In the genomic region with DNA sequence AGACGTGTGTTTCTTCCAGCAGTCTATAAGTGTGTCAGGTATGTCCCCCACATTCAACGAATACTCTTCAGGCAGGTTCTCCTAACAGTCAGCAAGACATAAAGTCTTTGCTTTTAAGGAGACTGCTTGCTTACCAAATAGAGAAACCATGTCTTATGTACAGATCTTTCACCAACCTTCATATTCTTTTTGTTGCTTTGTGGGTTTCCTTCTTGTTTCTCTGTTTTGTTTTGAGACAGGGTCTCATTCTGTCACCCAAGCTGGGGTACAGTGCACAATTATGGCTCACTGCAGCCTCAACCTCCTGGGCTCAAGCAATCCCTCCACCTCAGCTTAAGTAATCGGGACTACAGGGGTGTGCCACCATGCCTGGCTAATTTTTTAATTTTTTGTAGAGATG, we compare ENCODE assay signal across 24 cellular contexts. TPM values are rescaled to one million over a fixed set of nuclear protein-coding genes. Genes with fewer than 3 reads are reported as not detected.
DNase-seq lines count a peak whose midpoint lies in the region; ATAC-seq, FAIRE-seq and TF ChIP-seq lines count a peak whose summit lies in the region.
"Had no signal": no experiment of that assay in that cellular context is flagged by ENCODE, and none has a peak within 500 bp of the region (broad histone marks: within the 10 kb centered on the region; RNA-seq: fewer than 3 reads in every experiment).

No MANE protein-coding gene starts in this region.

- H3K36me3 Mint-ChIP-seq in stimulated activated effector memory CD8-positive, alpha-beta T cell treated with anti-CD3 and anti-CD28 coated beads, Interleukin-12 subunit alpha, Interleukin-12 subunit beta, amount 100 ng/mL, for 72 hours, result peaks cover 5% of the 10 kb centered on the region

- peaks cover 8% of the 10 kb centered on the region for H3K79me2 ChIP-seq in GM12878 (ENCODE audit: control insufficient read depth, insufficient read depth, low read length)

- RAD21 ChIA-PET in GM12878 (lab: Charles Lee; ENCODE audit: unreplicated experiment), result no interaction called here

- TF ChIP-seq EP300 in GM12878 (IDR thresholded peaks at IDR 0.05; ENCODE audit: borderline replicate concordance in 1 of 2, control insufficient read depth in 1 of 2, low read depth in 2 of 2, low read length in 2 of 2), result no peak

- H3K9me3 ChIP-seq in GM12878 (replicated peaks; ENCODE audit: control insufficient read depth, insufficient read depth, low read length), result no peaks in the 10 kb centered on the region
- no peaks in the 10 kb centered on the region for H3K9me3 ChIP-seq in tibial artery
- H3K9me3 ChIP-seq: BLaER1, Caco-2 had no signal

- peak overlapping the region; percentile 69 for H3K4me2 ChIP-seq in GM12878 (ENCODE audit: control insufficient read depth, insufficient read depth)
- H3K4me2 ChIP-seq: BLaER1, KMS-11 had no signal

- intact Hi-C loops in GM12878 (cut with micrococcal nuclease; ENCODE audit: unreplicated experiment), result no loop called here
- intact Hi-C loops in tibial artery (cut with DNase I; ENCODE audit: low total_unique reads), result no loop called here

- CTCF ChIA-PET in GM12878 (lab: Yijun Ruan, JAX), result no interaction called here

- no peaks in the 10 kb centered on the region for H3K9me3 Mint-ChIP-seq in stimulated activated effector memory CD8-positive, alpha-beta T cell treated with anti-CD3 and anti-CD28 coated beads, Interleukin-12 subunit alpha, Interleukin-12 subunit beta, amount 100 ng/mL, for 72 hours
- H3K9me3 Mint-ChIP-seq: CD4-positive, alpha-beta memory T cell had no signal

- H3K36me3 ChIP-seq in GM12878 (ENCODE audit: control insufficient read depth in 2 of 2, insufficient read depth in 2 of 2, low read length in 1 of 2) (no peaks in the 10 kb centered on the region; a peak in 1 of 4 replicates), tibial artery (no peaks in the 10 kb centered on the region)

- TF ChIP-seq CTCF in GM12878 (IDR thresholded peaks at IDR 0.05 in 2 of 3, conservative IDR thresholded peaks at IDR 0.05 in 1 of 3; ENCODE audit: control insufficient read depth in 2 of 3, extremely low read depth in 1 of 3, insufficient read depth in 1 of 3, low read depth in 3 of 3, low read length in 3 of 3) (no peak), tibial artery (IDR thresholded peaks at IDR 0.05) (no peak)

- H3K9ac ChIP-seq in GM12878 (ENCODE audit: control insufficient read depth, insufficient read depth, low read length), result no peak overlapping the region
- H3K9ac ChIP-seq: BLaER1, KMS-11 had no signal

- peaks cover 4% of the 10 kb centered on the region for H4K20me1 ChIP-seq in GM12878 (ENCODE audit: control insufficient read depth, insufficient read depth)

- ATAC-seq in GM21390 (IDR thresholded peaks at IDR 0.05; ENCODE audit: unreplicated experiment) (peak; percentile 49), HG02870 (IDR thresholded peaks at IDR 0.05; ENCODE audit: unreplicated experiment) (peak; percentile 49), GM12878 (peak; percentile 17; the same call in 2 of the 3 replicates), GM19467 (IDR thresholded peaks at IDR 0.05; ENCODE audit: unreplicated experiment) (no peak)
- peak; percentile 44 for ATAC-seq in stimulated activated effector memory CD8-positive, alpha-beta T cell treated with anti-CD3 and anti-CD28 coated beads, Interleukin-12 subunit alpha, Interleukin-12 subunit beta, amount 100 ng/mL, for 72 hours
- ATAC-seq: Panc1, SK-N-SH treated with all-trans-retinoic acid at 6 μM for 48 hours had no signal

- no peak overlapping the region for H3K27ac Mint-ChIP-seq in stimulated activated effector memory CD8-positive, alpha-beta T cell treated with anti-CD3 and anti-CD28 coated beads, Interleukin-12 subunit alpha, Interleukin-12 subunit beta, amount 100 ng/mL, for 72 hours

- no peaks in the 10 kb centered on the region for H3K27me3 ChIP-seq in GM12878 (replicated peaks in 1 of 2; ENCODE audit: control insufficient read depth in 2 of 2, insufficient read depth in 2 of 2, low read length in 1 of 2)
- H3K27me3 ChIP-seq in tibial artery, result no peaks in the 10 kb centered on the region
- H3K27me3 ChIP-seq: BLaER1 had no signal

- FAIRE-seq in GM12878 (lab: Jason Lieb, UNC) (no peak), RCC 7860 (lab: Jason Lieb, UNC) (no peak)
- FAIRE-seq: GM12891 had no signal

- H3K27ac ChIP-seq in GM12878 (ENCODE audit: control insufficient read depth, insufficient read depth) (0 out of 2 replicates have a peak overlapping the region, but pooled peaks have one; percentile 3), tibial artery (no peak overlapping the region)
- H3K27ac ChIP-seq: BLaER1, KMS-11 had no signal

- no peak for TF ChIP-seq RAD21 in GM12878 (IDR thresholded peaks at IDR 0.05; ENCODE audit: insufficient read depth, low read depth, low read length)

- no peak overlapping the region for H2AFZ ChIP-seq in GM12878 (ENCODE audit: control insufficient read depth, low read depth, low read length)

- SMC1A ChIA-PET in GM12878 (lab: Charles Lee; ENCODE audit: uncharacterized antibody, unreplicated experiment), result interaction anchor here (1.2 kb wide), 1 partner anchor 12 kb away, joined by 3 read pairs; no protein-coding TSS in a partner anchor

- no TSS peak for BruUV-seq in GM12878 (replicated peaks; lab: Mats Ljungman, UMichigan)

- POLR2A ChIA-PET in GM12878 (lab: Charles Lee), result interaction anchor here (0.5 to 2.6 kb wide), 3 partner anchors 10 to 55 kb away, joined by 3 to 7 read pairs (median 3); no protein-coding TSS in a partner anchor

- H3K4me1 ChIP-seq in GM12878 (ENCODE audit: control insufficient read depth, insufficient read depth, low read length), result peaks cover 33% of the 10 kb centered on the region
- peaks cover 0 to 25% (median 0%) of the 10 kb centered on the region in 4 donors for H3K4me1 ChIP-seq in tibial artery

- in situ Hi-C loops in GM12878 (cut with MboI), result no loop called here

- H3K4me3 Mint-ChIP-seq in stimulated activated effector memory CD8-positive, alpha-beta T cell treated with anti-CD3 and anti-CD28 coated beads, Interleukin-12 subunit alpha, Interleukin-12 subunit beta, amount 100 ng/mL, for 72 hours, result no peak overlapping the region
- H3K4me3 Mint-ChIP-seq: CD4-positive, alpha-beta memory T cell had no signal

- DNase-seq in GM12878 (ENCODE audit: low read depth, low spot score), result no peak
- no peak for DNase-seq in stimulated activated effector memory CD8-positive, alpha-beta T cell treated with anti-CD3 and anti-CD28 coated beads, Interleukin-12 subunit alpha, Interleukin-12 subunit beta, amount 100 ng/mL, for 72 hours (ENCODE audit: low spot score in 2 of 2)
- DNase-seq in tibial artery, result no peak
- no peak for DNase-seq in RCC 7860 (ENCODE audit: low spot score)
- DNase-seq: Caco-2; CD4-positive, alpha-beta memory T cell; DMS 273 treated with DMSO at 0.1 percent for 48 hours; DMS79 treated with DMSO at 0.1 percent for 48 hours; IMR-90; MV-4-11; NCI-H1105 treated with DMSO at 0.1 percent for 48 hours; NCI-H1694; NCI-H2081 treated with DMSO at 0.1 percent for 48 hours; NCI-H2171 treated with DMSO at 0.1 percent for 48 hours; NCI-H524 treated with DMSO at 0.1 percent for 48 hours; NCI-H82 had no signal

- H3K4me1 Mint-ChIP-seq in stimulated activated effector memory CD8-positive, alpha-beta T cell treated with anti-CD3 and anti-CD28 coated beads, Interleukin-12 subunit alpha, Interleukin-12 subunit beta, amount 100 ng/mL, for 72 hours, result peaks cover 34% of the 10 kb centered on the region

- H3K4me3 ChIP-seq in GM12878 (0 out of 2 replicates have a peak overlapping the region, but pooled peaks have one; percentile 26), tibial artery (no peak overlapping the region)
- H3K4me3 ChIP-seq: BLaER1 had no signal

- no peak for TF ChIP-seq POLR2A in GM12878 (IDR thresholded peaks at IDR 0.05; ENCODE audit: low read depth, low read length)

- WGBS in GM12878 (ENCODE audit: insufficient coverage, insufficient replicate concordance, low lambda C conversion rate, missing lambda C conversion rate), result 61% methylated on average over 3 of the region's 3 CpGs

TF ChIP-seq in GM12878, 131 proteins besides CTCF, POLR2A, EP300 and RAD21 (continues in another document):
- TF ChIP-seq EED (IDR thresholded peaks at IDR 0.05; ENCODE audit: low read depth), result no peak
- no peak for TF ChIP-seq BACH1 (IDR thresholded peaks at IDR 0.05; ENCODE audit: borderline replicate concordance)

RNA-seq across cellular contexts. Expression of a gene that starts 14.3 kb away (rescaled TPM):
- 41.3 and 43.7 TPM in 2 replicates for total RNA-seq in GM12878 (2013; cell fraction: nucleolus; rRNA removed)
- total RNA-seq in GM12878 (2014; rRNA removed), result 26.5 and 30.8 TPM in 2 replicates
- 34.4 and 36.5 TPM in 2 replicates for total RNA-seq in GM12878 (2014; rRNA removed; fragmentation: Illumina TruSeq; extraction: Trizol)
- total RNA-seq in GM12878 (2021), result 29.7 and 32.0 TPM in 2 replicates
- polyA plus RNA-seq in GM12878 (2011; ENCODE audit: low read depth), result 8.9 TPM
- 51.7 and 83.7 TPM in 2 replicates for polyA plus RNA-seq in GM12878 (2011; rRNA removed)
- polyA plus RNA-seq in GM12878 (2011; cell fraction: cytosol; rRNA removed), result 15.4 and 18.0 TPM in 2 replicates
- 14.5 and 21.8 TPM in 2 replicates for polyA plus RNA-seq in GM12878 (2011; cell fraction: nucleus; rRNA removed)
- polyA plus RNA-seq in GM12878 (2012), result 15.3 and 19.8 TPM in 2 replicates
- polyA plus RNA-seq in GM12878 (2014; fragmentation: Illumina TruSeq; extraction: Trizol), result 32.0 and 40.8 TPM in 2 replicates
- polyA plus RNA-seq in GM12878 (2014; fragmentation: Nextera tagmentation; extraction: Ambion mirVana), result 10 to 100 TPM; 11.5 to 17.0 TPM
- polyA plus RNA-seq in GM12878 (2014; rRNA removed), result 28.1 and 30.1 TPM in 2 replicates
- polyA plus RNA-seq in GM12878 (2016; fragmentation: Nextera tagmentation; extraction: Ambion mirVana), result 10 to 100 TPM; 36.8 to 37.6 TPM
- 20.3 and 21.6 TPM in 2 replicates for polyA minus RNA-seq in GM12878 (2011; rRNA and poly(A)+ RNA removed)
- polyA minus RNA-seq in GM12878 (2011; cell fraction: cytosol; rRNA and poly(A)+ RNA removed), result 9.6 and 12.0 TPM in 2 replicates
- polyA minus RNA-seq in GM12878 (2011; cell fraction: nucleus; rRNA and poly(A)+ RNA removed), result 30.8 and 67.1 TPM in 2 replicates

RNA-seq across cellular contexts. Expression of a gene that starts 53.7 kb away (rescaled TPM):
- 60.8 and 68.6 TPM in 2 replicates for total RNA-seq in GM12878 (2013; cell fraction: nucleolus; rRNA removed)
- 61.8 and 75.1 TPM in 2 replicates for total RNA-seq in GM12878 (2014; rRNA removed)
- 73.5 and 74.7 TPM in 2 replicates for total RNA-seq in GM12878 (2014; rRNA removed; fragmentation: Illumina TruSeq; extraction: Trizol)
- total RNA-seq in GM12878 (2021), result 51.2 and 54.4 TPM in 2 replicates
- 12.6 TPM for polyA plus RNA-seq in GM12878 (2011; ENCODE audit: low read depth)
- polyA plus RNA-seq in GM12878 (2011; rRNA removed), result 92.6 and 138 TPM in 2 replicates
- polyA plus RNA-seq in GM12878 (2011; cell fraction: cytosol; rRNA removed), result 32.5 and 34.3 TPM in 2 replicates
- polyA plus RNA-seq in GM12878 (2011; cell fraction: nucleus; rRNA removed), result 15.2 and 17.9 TPM in 2 replicates
- 19.5 and 21.1 TPM in 2 replicates for polyA plus RNA-seq in GM12878 (2012)
- polyA plus RNA-seq in GM12878 (2014; fragmentation: Illumina TruSeq; extraction: Trizol), result 61.0 and 74.5 TPM in 2 replicates
- 10 to 100 TPM; 27.1 to 39.0 TPM for polyA plus RNA-seq in GM12878 (2014; fragmentation: Nextera tagmentation; extraction: Ambion mirVana)
- 43.9 and 52.4 TPM in 2 replicates for polyA plus RNA-seq in GM12878 (2014; rRNA removed)
- polyA plus RNA-seq in GM12878 (2016; fragmentation: Nextera tagmentation; extraction: Ambion mirVana), result 10 to 100 TPM; 92.3 to 97.3 TPM
- polyA minus RNA-seq in GM12878 (2011; rRNA and poly(A)+ RNA removed), result 36.8 and 51.9 TPM in 2 replicates
- polyA minus RNA-seq in GM12878 (2011; cell fraction: cytosol; rRNA and poly(A)+ RNA removed), result 16.0 and 22.4 TPM in 2 replicates
- polyA minus RNA-seq in GM12878 (2011; cell fraction: nucleus; rRNA and poly(A)+ RNA removed), result 7.6 and 12.7 TPM in 2 replicates
